Comparison of ENCODE assay signal across 11 cellular contexts in the genomic region with DNA sequence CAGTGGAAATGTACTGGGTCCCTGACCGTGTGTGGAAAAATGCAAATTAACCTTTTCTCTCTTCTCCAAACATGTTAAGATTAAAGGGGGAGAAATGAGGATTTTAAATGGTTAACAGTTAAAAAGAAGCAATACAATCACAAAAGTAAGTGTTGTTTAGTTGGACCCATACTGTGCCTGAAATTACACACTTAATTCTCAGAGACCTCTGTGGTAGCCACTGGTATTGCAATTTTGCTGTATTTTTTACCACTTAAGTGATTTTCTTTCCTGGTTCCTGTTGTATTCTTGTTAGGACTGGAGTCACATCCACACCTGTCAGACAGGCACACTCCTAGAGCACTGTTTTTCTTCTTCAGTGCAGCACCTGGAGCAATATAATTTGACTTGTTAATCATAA.
DNase-seq lines count a peak whose midpoint lies in the region; ATAC-seq, FAIRE-seq and TF ChIP-seq lines count a peak whose summit lies in the region.
"Had no signal": no experiment of that assay in that cellular context is flagged by ENCODE, and none has a peak within 500 bp of the region (broad histone marks: within the 10 kb centered on the region; RNA-seq: fewer than 3 reads in every experiment).

No MANE protein-coding gene starts in this region.

- H3K4me3 ChIP-seq in brain microvascular endothelial cell (ENCODE audit: low read depth, low read length): no peak overlapping the region
- no peak overlapping the region for H3K4me3 ChIP-seq in small intestine (ENCODE audit: low read depth in 1 of 2, low read length in 2 of 2)
- H3K4me3 ChIP-seq: lung, uterus had no signal

- no peaks in the 10 kb centered on the region for H3K27me3 ChIP-seq in brain microvascular endothelial cell (replicated peaks)
- H3K27me3 ChIP-seq in small intestine (ENCODE audit: control insufficient read depth in 2 of 2, insufficient read depth in 2 of 2, low read length in 2 of 2): no peaks in the 10 kb centered on the region
- H3K27me3 ChIP-seq: uterus had no signal

- H3K4me1 Mint-ChIP-seq in natural killer cell (no peaks in the 10 kb centered on the region), T-cell (no peaks in the 10 kb centered on the region)
- H3K4me1 Mint-ChIP-seq in natural killer cell treated with Interleukin-12 subunit alpha and Interleukin-12 subunit beta and Interleukin-15 and Interleukin-18, amount 100 ng/mL, for 72 hours (ENCODE audit: low read depth in 2 of 2): no peaks in the 10 kb centered on the region

- H3K27ac ChIP-seq in brain microvascular endothelial cell (no peak overlapping the region), small intestine (ENCODE audit: low read depth in 1 of 2, low read length in 1 of 2) (no peak overlapping the region)
- H3K27ac ChIP-seq: uterus had no signal

- in situ Hi-C loops in brain microvascular endothelial cell (cut with HindIII; ENCODE audit: low pct_ligation_motif_present, low sequenced_read_pairs): no loop called here

- H3K9me3 Mint-ChIP-seq in natural killer cell (no peaks in the 10 kb centered on the region), T-cell (peaks cover 0 to 2% (median 0%) of the 10 kb centered on the region in 3 donors)
- H3K9me3 Mint-ChIP-seq in natural killer cell treated with Interleukin-12 subunit alpha and Interleukin-12 subunit beta and Interleukin-15 and Interleukin-18, amount 100 ng/mL, for 72 hours: no peaks in the 10 kb centered on the region

- H3K36me3 ChIP-seq in brain microvascular endothelial cell (replicated peaks) (no peaks in the 10 kb centered on the region), small intestine (ENCODE audit: control insufficient read depth in 2 of 2, insufficient read depth in 2 of 2, low read length in 2 of 2) (no peaks in the 10 kb centered on the region)
- H3K36me3 ChIP-seq: uterus had no signal

- DNase-seq in natural killer cell (no peak), brain microvascular endothelial cell (no peak), amniotic stem cell (lab: John Stamatoyannopoulos, UW) (no peak), small intestine (no peak), T-cell (no peak)
- no peak for DNase-seq in natural killer cell treated with Interleukin-12 subunit alpha and Interleukin-12 subunit beta and Interleukin-15 and Interleukin-18, amount 100 ng/mL, for 72 hours (ENCODE audit: low spot score)
- DNase-seq: uterus had no signal

- TF ChIP-seq CTCF in natural killer cell (IDR thresholded peaks at IDR 0.05): peak; percentile 21
- peak; percentile 46 for TF ChIP-seq CTCF in brain microvascular endothelial cell (IDR thresholded peaks at IDR 0.05; ENCODE audit: low read depth, low read length, missing control alignments)

- intact Hi-C loops in natural killer cell (cut with micrococcal nuclease): no loop called here

- 84 to 93% (median 84%) methylated on average over 1 of the region's 1 CpG for WGBS in small intestine, 3 donors

- H3K4me1 ChIP-seq in small intestine (ENCODE audit: control insufficient read depth in 2 of 2, insufficient read depth in 1 of 2, low read depth in 1 of 2, low read length in 1 of 2): no peaks in the 10 kb centered on the region
- H3K4me1 ChIP-seq: uterus had no signal

- CTCF ChIA-PET in T-cell (lab: Charles Lee): no interaction called here

- H3K36me3 Mint-ChIP-seq in natural killer cell (no peaks in the 10 kb centered on the region), T-cell (no peaks in the 10 kb centered on the region)
- H3K36me3 Mint-ChIP-seq in natural killer cell treated with Interleukin-12 subunit alpha and Interleukin-12 subunit beta and Interleukin-15 and Interleukin-18, amount 100 ng/mL, for 72 hours: no peaks in the 10 kb centered on the region

- H3K4me3 Mint-ChIP-seq in natural killer cell (no peak overlapping the region), T-cell (no peak overlapping the region)
- no peak overlapping the region for H3K4me3 Mint-ChIP-seq in natural killer cell treated with Interleukin-12 subunit alpha and Interleukin-12 subunit beta and Interleukin-15 and Interleukin-18, amount 100 ng/mL, for 72 hours

- H3K9me3 ChIP-seq in small intestine (ENCODE audit: control insufficient read depth, low read depth): no peaks in the 10 kb centered on the region
- H3K9me3 ChIP-seq: uterus had no signal

- no peak for FAIRE-seq in small intestine (lab: Jason Lieb, UNC)
- FAIRE-seq: TTC549 had no signal

- POLR2A ChIA-PET in T-cell (lab: Charles Lee): no interaction called here

- ATAC-seq in natural killer cell (no peak), HG03520 (IDR thresholded peaks at IDR 0.05; ENCODE audit: unreplicated experiment) (peak; percentile 51), HG03025 (IDR thresholded peaks at IDR 0.05; ENCODE audit: low FRiP score, unreplicated experiment) (no peak), T-cell (replicated peaks in 1 of 4) (no peak)
- no peak for ATAC-seq in natural killer cell treated with Interleukin-12 subunit alpha and Interleukin-12 subunit beta and Interleukin-15 and Interleukin-18, amount 100 ng/mL, for 72 hours

- no peak overlapping the region for H3K27ac Mint-ChIP-seq in natural killer cell
- no peak overlapping the region for H3K27ac Mint-ChIP-seq in natural killer cell treated with Interleukin-12 subunit alpha and Interleukin-12 subunit beta and Interleukin-15 and Interleukin-18, amount 100 ng/mL, for 72 hours
- H3K27ac Mint-ChIP-seq in T-cell: no peak overlapping the region

- no peaks in the 10 kb centered on the region for H3K27me3 Mint-ChIP-seq in natural killer cell (ENCODE audit: low read depth in 2 of 2)
- H3K27me3 Mint-ChIP-seq in natural killer cell treated with Interleukin-12 subunit alpha and Interleukin-12 subunit beta and Interleukin-15 and Interleukin-18, amount 100 ng/mL, for 72 hours: peaks cover 0 to 3% of the 10 kb centered on the region in 2 donors
- H3K27me3 Mint-ChIP-seq in T-cell: peaks cover 0 to 5% of the 10 kb centered on the region in 2 donors
